Comparison of ENCODE assay signal across 16 cellular contexts in the genomic region with DNA sequence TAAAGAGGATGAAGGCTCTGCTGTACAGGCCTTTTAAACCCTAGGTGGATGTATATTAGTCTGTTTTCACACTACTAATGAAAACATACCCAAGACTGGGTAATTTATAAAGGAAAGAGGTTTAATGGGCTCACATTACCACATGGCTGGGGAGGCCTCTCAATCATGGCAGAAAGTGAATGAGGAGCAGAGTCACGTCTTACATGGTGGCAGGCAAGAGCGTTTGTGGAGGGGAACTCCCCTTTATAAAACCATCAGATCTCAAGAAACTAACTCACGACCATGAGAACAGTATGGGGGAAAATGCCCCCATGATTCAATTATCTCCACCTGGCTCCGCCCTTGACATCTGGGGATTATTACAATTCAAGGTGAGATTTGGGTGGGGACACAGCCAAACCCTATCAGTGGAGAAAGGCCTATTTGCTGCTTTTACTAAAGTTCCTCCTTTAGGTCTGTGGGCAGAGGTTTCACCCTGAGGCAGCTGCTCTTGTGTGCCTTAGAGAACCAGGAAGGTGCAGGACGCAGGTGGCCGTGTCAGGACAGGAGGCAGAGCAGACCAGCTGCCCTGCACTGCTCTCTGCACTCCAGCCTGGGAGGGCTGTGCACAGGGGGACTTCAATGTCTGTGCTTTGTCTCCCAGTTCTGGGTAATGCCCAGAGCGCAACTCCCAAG.
"Had no signal": no experiment of that assay in that cellular context is flagged by ENCODE, and none has a peak within 500 bp of the region (broad histone marks: within the 10 kb centered on the region; RNA-seq: fewer than 3 reads in every experiment).

No MANE protein-coding gene starts in this region.

- H3K4me3 Mint-ChIP-seq: activated naive CD4-positive, alpha-beta T cell treated with anti-CD3 and anti-CD28 coated beads, Interleukin-2, amount 50 U/mL, for 24 hours; activated T-helper 1 cell treated with anti-CD3 and anti-CD28 coated beads, Interleukin-12 subunit alpha, Interleukin-12 subunit beta, Interleukin-2, Interleukin-4 antibody, amounts not matched to agents 30 ng/mL and 10 ng/mL and 1 ng/mL, durations not matched to agents 14 hours and 24 hours and 36 hours; naive thymus-derived CD4-positive, alpha-beta T cell had no signal

- H3K27ac ChIP-seq: colonic mucosa, gastroesophageal sphincter, neutrophil, suprapubic skin had no signal

- H3K4me1 Mint-ChIP-seq: activated naive CD4-positive, alpha-beta T cell treated with anti-CD3 and anti-CD28 coated beads, Interleukin-2, amount 50 U/mL, for 24 hours had no signal

- H3K36me3 Mint-ChIP-seq: activated naive CD4-positive, alpha-beta T cell treated with anti-CD3 and anti-CD28 coated beads, Interleukin-2, amount 50 U/mL, for 24 hours; naive thymus-derived CD4-positive, alpha-beta T cell had no signal

- DNase-seq: activated CD4-positive, alpha-beta T cell treated with anti-CD3 and anti-CD28 coated beads, Interleukin-2, amount 50 U/mL, for 1 hour; activated CD8-positive, alpha-beta memory T cell treated with anti-CD3 and anti-CD28 coated beads for 24 hours; colonic mucosa; islet precursor cell; naive thymus-derived CD4-positive, alpha-beta T cell; retina; stimulated activated CD4-positive, alpha-beta T cell treated with anti-CD3 and anti-CD28 coated beads, Interleukin-4, amount 100 ng/mL, for 24 hours; stimulated activated naive CD4-positive, alpha-beta T cell treated with Interleukin-2 at 50 U/mL for 16 hours; trophoblast cell had no signal

- H3K36me3 ChIP-seq: colonic mucosa, gastroesophageal sphincter, neutrophil, suprapubic skin had no signal

- H3K9me3 Mint-ChIP-seq: activated naive CD4-positive, alpha-beta T cell treated with anti-CD3 and anti-CD28 coated beads, Interleukin-2, amount 50 U/mL, for 24 hours; activated T-helper 1 cell treated with anti-CD3 and anti-CD28 coated beads, Interleukin-12 subunit alpha, Interleukin-12 subunit beta, Interleukin-2, Interleukin-4 antibody, amounts not matched to agents 30 ng/mL and 10 ng/mL and 1 ng/mL, durations not matched to agents 14 hours and 24 hours and 36 hours; naive thymus-derived CD4-positive, alpha-beta T cell had no signal

- H3K9me3 ChIP-seq: colonic mucosa, mucosa of descending colon, neutrophil, suprapubic skin had no signal

- H3K27ac Mint-ChIP-seq: activated naive CD4-positive, alpha-beta T cell treated with anti-CD3 and anti-CD28 coated beads, Interleukin-2, amount 50 U/mL, for 24 hours; naive thymus-derived CD4-positive, alpha-beta T cell had no signal

- H3K27me3 Mint-ChIP-seq: activated naive CD4-positive, alpha-beta T cell treated with anti-CD3 and anti-CD28 coated beads, Interleukin-2, amount 50 U/mL, for 24 hours had no signal

- ATAC-seq: gastroesophageal sphincter; left lobe of liver; mucosa of descending colon; naive thymus-derived CD4-positive, alpha-beta T cell had no signal
